ENCODE assay signal across 1 cellular context in the genomic region with DNA sequence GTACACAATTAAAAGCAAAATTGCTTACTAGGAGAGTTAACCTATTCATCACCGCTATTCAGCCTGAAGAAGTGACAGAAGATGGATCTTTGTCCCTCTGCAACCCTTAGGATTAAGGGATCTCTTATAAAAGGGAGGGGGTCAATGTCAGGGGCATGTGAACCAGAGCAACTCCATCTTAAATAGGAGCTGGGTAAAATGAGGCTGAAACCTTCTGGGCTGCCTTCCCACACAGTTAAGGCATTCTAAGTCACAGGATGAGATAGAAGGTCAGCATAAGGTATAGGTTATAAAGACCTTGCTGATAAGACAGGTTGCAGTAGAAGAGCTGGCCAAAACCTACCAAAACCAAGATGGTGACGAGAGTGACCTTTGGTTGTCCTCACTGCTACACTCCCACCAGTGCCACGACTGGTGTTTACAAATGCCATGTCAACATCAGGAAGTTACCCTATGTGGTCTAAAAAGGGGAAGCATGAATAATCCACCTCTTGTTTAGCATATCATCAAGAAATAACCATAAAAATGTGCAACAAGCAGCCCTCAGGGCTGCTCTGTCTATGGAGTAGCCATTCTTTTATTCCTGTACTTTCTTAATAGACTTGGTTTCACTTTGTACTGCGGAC.
TF ChIP-seq lines count a peak whose summit lies in the region.

No MANE protein-coding gene starts in this region.

TF ChIP-seq in HepG2, 621 proteins besides CTCF, POLR2A, EP300 and RAD21 (continued from another document):
- TF ChIP-seq, protein P1, sequence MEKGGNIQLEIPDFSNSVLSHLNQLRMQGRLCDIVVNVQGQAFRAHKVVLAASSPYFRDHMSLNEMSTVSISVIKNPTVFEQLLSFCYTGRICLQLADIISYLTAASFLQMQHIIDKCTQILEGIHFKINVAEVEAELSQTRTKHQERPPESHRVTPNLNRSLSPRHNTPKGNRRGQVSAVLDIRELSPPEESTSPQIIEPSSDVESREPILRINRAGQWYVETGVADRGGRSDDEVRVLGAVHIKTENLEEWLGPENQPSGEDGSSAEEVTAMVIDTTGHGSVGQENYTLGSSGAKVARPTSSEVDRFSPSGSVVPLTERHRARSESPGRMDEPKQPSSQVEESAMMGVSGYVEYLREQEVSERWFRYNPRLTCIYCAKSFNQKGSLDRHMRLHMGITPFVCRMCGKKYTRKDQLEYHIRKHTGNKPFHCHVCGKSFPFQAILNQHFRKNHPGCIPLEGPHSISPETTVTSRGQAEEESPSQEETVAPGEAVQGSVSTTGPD (CRISPR knock-in tag; IDR thresholded peaks at IDR 0.05): 0 out of 2 replicates have a peak, but pooled peaks have one; percentile 24
